ENCODE assay signal across 29 cellular contexts in genomic region chr6:43147289-43147688, GRCh38. TPM values are rescaled to one million over a fixed set of nuclear protein-coding genes. Genes with fewer than 3 reads are reported as not detected.
A peak's percentile ranks its signal among the peaks of the same experiment; 100 is the strongest.
DNase-seq lines count a peak whose midpoint lies in the region; FAIRE-seq and TF ChIP-seq lines count a peak whose summit lies in the region.
"Had no signal": no experiment of that assay in that cellular context is flagged by ENCODE, and none has a peak within 500 bp of the region (broad histone marks: within the 10 kb centered on the region; RNA-seq: fewer than 3 reads in every experiment).

No MANE protein-coding gene starts in this region.

- H3K27ac ChIP-seq in astrocyte (ENCODE audit: low read depth, low read length), result no peak overlapping the region
- no peak overlapping the region for H3K27ac ChIP-seq in osteoblast (ENCODE audit: low read depth, low read length)
- peak overlapping the region; percentile 37 for H3K27ac ChIP-seq in smooth muscle cell (ENCODE audit: low read depth)
- H3K27ac ChIP-seq: 22Rv1, GM23248, HL-60, KMS-11, SJCRH30 had no signal

- 88% methylated on average over 1 of the region's 1 CpG for WGBS in smooth muscle cell (ENCODE audit: low lambda C conversion rate)

- no peaks in the 10 kb centered on the region for H3K27me3 ChIP-seq in astrocyte (ENCODE audit: insufficient read depth, low read length)
- no peaks in the 10 kb centered on the region for H3K27me3 ChIP-seq in osteoblast (ENCODE audit: insufficient read depth, low read length)
- no peaks in the 10 kb centered on the region for H3K27me3 ChIP-seq in smooth muscle cell (ENCODE audit: low read depth)
- H3K27me3 ChIP-seq: SJCRH30 had no signal

- no peaks in the 10 kb centered on the region for H3K27me3 Mint-ChIP-seq in astrocyte (ENCODE audit: low read depth, unreplicated experiment)
- H3K27me3 Mint-ChIP-seq in activated T-cell treated with anti-CD3 and anti-CD28 coated beads, Interleukin-2, amount 50 U/mL, for 24 hours, result no peaks in the 10 kb centered on the region
- H3K27me3 Mint-ChIP-seq: IgD-negative memory B cell had no signal

- H3K4me2 ChIP-seq in astrocyte (ENCODE audit: low read length) (no peak overlapping the region), osteoblast (ENCODE audit: insufficient read depth, low read length) (no peak overlapping the region), smooth muscle cell (no peak overlapping the region)
- H3K4me2 ChIP-seq: KMS-11 had no signal

- TF ChIP-seq CTCF in astrocyte (IDR thresholded peaks at IDR 0.05; ENCODE audit: insufficient read depth, low read depth, low read length) (no peak), osteoblast (IDR thresholded peaks at IDR 0.05; ENCODE audit: extremely low read depth, low read depth, low read length) (no peak), smooth muscle cell (IDR thresholded peaks at IDR 0.05; ENCODE audit: borderline replicate concordance, insufficient read depth, poor library complexity, severe bottlenecking) (no peak)

- H4K20me1 ChIP-seq in astrocyte (ENCODE audit: insufficient read depth, low read length), result peaks cover 11% of the 10 kb centered on the region
- no peaks in the 10 kb centered on the region for H4K20me1 ChIP-seq in osteoblast (ENCODE audit: insufficient read depth, low read length)
- peaks cover 12% of the 10 kb centered on the region for H4K20me1 ChIP-seq in smooth muscle cell (ENCODE audit: low read depth)

- H2AFZ ChIP-seq in astrocyte (ENCODE audit: low read depth, low read length) (no peak overlapping the region), osteoblast (ENCODE audit: low read length) (no peak overlapping the region), smooth muscle cell (ENCODE audit: low read depth) (no peak overlapping the region)
- H2AFZ ChIP-seq: GM23248 had no signal

- peaks cover 31% of the 10 kb centered on the region for H3K36me3 Mint-ChIP-seq in astrocyte (ENCODE audit: low read depth, unreplicated experiment)
- H3K36me3 Mint-ChIP-seq in activated T-cell treated with anti-CD3 and anti-CD28 coated beads, Interleukin-2, amount 50 U/mL, for 24 hours (ENCODE audit: low read depth), result no peaks in the 10 kb centered on the region
- H3K36me3 Mint-ChIP-seq: CD14-positive monocyte; CD8-positive, alpha-beta memory T cell; IgD-negative memory B cell had no signal

- H3K79me2 ChIP-seq in astrocyte (ENCODE audit: insufficient read depth, low read length) (peaks cover 3% of the 10 kb centered on the region), osteoblast (ENCODE audit: insufficient read depth, low read length) (no peaks in the 10 kb centered on the region), smooth muscle cell (ENCODE audit: low read depth) (peaks cover 16% of the 10 kb centered on the region)

- H3K4me1 ChIP-seq in astrocyte (ENCODE audit: insufficient read depth, low read length) (peaks cover 16% of the 10 kb centered on the region), osteoblast (ENCODE audit: insufficient read depth, low read length) (peaks cover 15% of the 10 kb centered on the region), smooth muscle cell (ENCODE audit: low read depth) (no peaks in the 10 kb centered on the region)

- no peak overlapping the region for H3K4me3 Mint-ChIP-seq in astrocyte (ENCODE audit: unreplicated experiment)
- H3K4me3 Mint-ChIP-seq in activated T-cell treated with anti-CD3 and anti-CD28 coated beads, Interleukin-2, amount 50 U/mL, for 24 hours, result no peak overlapping the region
- H3K4me3 Mint-ChIP-seq: B cell; CD14-positive monocyte; CD8-positive, alpha-beta memory T cell; IgD-negative memory B cell had no signal

- H3K4me3 ChIP-seq in astrocyte (ENCODE audit: insufficient read depth, low read depth, low read length), result no peak overlapping the region
- H3K4me3 ChIP-seq in osteoblast (ENCODE audit: insufficient read depth, low read length), result no peak overlapping the region
- no peak overlapping the region for H3K4me3 ChIP-seq in smooth muscle cell
- H3K4me3 ChIP-seq: GM23248, SJCRH30 had no signal

- peak overlapping the region; percentile 58 for H3K27ac Mint-ChIP-seq in astrocyte (ENCODE audit: unreplicated experiment)
- H3K27ac Mint-ChIP-seq in activated T-cell treated with anti-CD3 and anti-CD28 coated beads, Interleukin-2, amount 50 U/mL, for 24 hours, result no peak overlapping the region
- H3K27ac Mint-ChIP-seq: B cell, IgD-negative memory B cell had no signal

- H3K36me3 ChIP-seq in astrocyte (ENCODE audit: insufficient read depth, low read length) (peaks cover 23% of the 10 kb centered on the region), osteoblast (ENCODE audit: insufficient read depth, low read length) (peaks cover 35% of the 10 kb centered on the region), smooth muscle cell (ENCODE audit: low read depth) (no peaks in the 10 kb centered on the region)

- no peak for FAIRE-seq in astrocyte (lab: Jason Lieb, UNC)
- FAIRE-seq: GM18507 had no signal

- H3K9ac ChIP-seq in astrocyte (ENCODE audit: low read length) (no peak overlapping the region), smooth muscle cell (ENCODE audit: low read depth) (no peak overlapping the region)
- H3K9ac ChIP-seq: GM23248, KMS-11 had no signal

- peak; percentile 29 for DNase-seq in DMS 273 (lab: John Stamatoyannopoulos, UW; ENCODE audit: unreplicated experiment)
- no peak for DNase-seq in DMS 273 treated with DMSO at 0.1 percent for 48 hours (lab: John Stamatoyannopoulos, UW)
- DNase-seq in astrocyte (ENCODE audit: low read depth), result no peak
- DNase-seq in osteoblast (ENCODE audit: insufficient read length, low spot score, missing footprints), result peak; percentile 59
- DNase-seq in smooth muscle cell (lab: John Stamatoyannopoulos, UW; ENCODE audit: unreplicated experiment), result no peak
- DNase-seq in cortex of kidney (lab: John Stamatoyannopoulos, UW), result no peak
- no peak for DNase-seq in germinal center (ENCODE audit: low spot score)
- DNase-seq in activated T-cell treated with anti-CD3 and anti-CD28 coated beads, Interleukin-2, amount 50 U/mL, for 24 hours, result no peak
- DNase-seq: Calu3; CD8-positive, alpha-beta memory T cell; DMS53; GM23248; H7; MM.1S; NCI-H1694; NCI-H2029 treated with DMSO at 0.1 percent for 48 hours; NCI-H345; NCI-H524; NCI-H748 treated with DMSO at 0.1 percent for 48 hours; NK-92 treated with Interleukin-12 subunit alpha and Interleukin-12 subunit beta, amount 100 ng/mL, for 24 hours; PC-3; SJCRH30 had no signal

- peaks cover 58% of the 10 kb centered on the region for H3K4me1 Mint-ChIP-seq in astrocyte (ENCODE audit: low read depth, unreplicated experiment)
- peaks cover 9% of the 10 kb centered on the region for H3K4me1 Mint-ChIP-seq in activated T-cell treated with anti-CD3 and anti-CD28 coated beads, Interleukin-2, amount 50 U/mL, for 24 hours (ENCODE audit: low read depth)

- H3K9me3 ChIP-seq in astrocyte (ENCODE audit: insufficient read depth, low read depth, low read length) (no peaks in the 10 kb centered on the region), osteoblast (ENCODE audit: low read depth, low read length) (no peaks in the 10 kb centered on the region), smooth muscle cell (replicated peaks; ENCODE audit: low read depth) (no peaks in the 10 kb centered on the region)
- H3K9me3 ChIP-seq: SJCRH30 had no signal

- no peaks in the 10 kb centered on the region for H3K9me3 Mint-ChIP-seq in astrocyte (ENCODE audit: unreplicated experiment)
- H3K9me3 Mint-ChIP-seq in activated T-cell treated with anti-CD3 and anti-CD28 coated beads, Interleukin-2, amount 50 U/mL, for 24 hours, result no peaks in the 10 kb centered on the region
- H3K9me3 Mint-ChIP-seq: CD14-positive monocyte; CD8-positive, alpha-beta memory T cell had no signal

- peaks cover 35% of the 10 kb centered on the region for H3F3A ChIP-seq in smooth muscle cell (ENCODE audit: low read depth)

RNA-seq across cellular contexts. Expression of gene SRF, which starts 23.8 kb away (rescaled TPM):
- total RNA-seq in astrocyte (53.5 and 54.9 TPM in 2 replicates), osteoblast (17.7 and 20.6 TPM in 2 replicates), smooth muscle cell (20.6 and 22.9 TPM in 2 replicates)
- 6.8 and 9.3 TPM in 2 replicates for polyA plus RNA-seq in smooth muscle cell

RNA-seq across cellular contexts. Expression of gene CUL9, which starts 34.7 kb away (rescaled TPM):
- 11.1 TPM in 2 replicates for total RNA-seq in astrocyte
- 34.4 and 34.5 TPM in 2 replicates for total RNA-seq in osteoblast
- total RNA-seq in smooth muscle cell, result 18.8 and 22.3 TPM in 2 replicates
- polyA plus RNA-seq in smooth muscle cell, result 13.9 and 37.1 TPM in 2 replicates

Comparison
In these comparisons a context has a peak if more than half of its experiments do, and no peak if none do; other contexts are left out.
1. DNase-seq: peak in DMS 273 (single experiment) and osteoblast (single experiment); none in DMS 273 treated with DMSO at 0.1 percent for 48 hours (single experiment), astrocyte (single experiment), smooth muscle cell (single experiment), cortex of kidney (single experiment), germinal center (single experiment) and activated T-cell treated with anti-CD3 and anti-CD28 coated beads, Interleukin-2, amount 50 U/mL, for 24 hours (single experiment).